In the genomic region with DNA sequence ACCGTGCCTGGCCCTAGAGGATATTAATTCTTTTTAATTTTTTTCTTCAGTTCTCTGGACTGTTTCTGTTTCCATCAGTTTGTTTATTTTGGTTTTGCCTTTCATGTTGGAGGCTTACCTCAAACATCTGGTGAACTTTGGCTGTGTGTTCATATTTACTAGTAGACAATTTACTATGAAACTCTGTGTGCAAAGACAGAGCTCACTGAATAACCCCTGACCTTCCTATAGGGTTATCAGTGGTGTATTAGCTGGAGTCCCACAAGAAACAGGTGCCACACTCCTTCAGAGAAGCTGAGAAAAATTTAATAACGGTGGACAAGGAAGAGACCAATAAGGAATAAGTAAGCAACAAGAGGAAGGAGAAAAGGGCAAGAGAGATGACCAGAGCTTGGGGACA, we compare ENCODE assay signal across 1 cellular context.
TF ChIP-seq lines count a peak whose summit lies in the region.

No MANE protein-coding gene starts in this region.

TF ChIP-seq in HepG2, 621 proteins besides CTCF, POLR2A, EP300 and RAD21 (continued from another document):
- TF ChIP-seq, protein P1, sequence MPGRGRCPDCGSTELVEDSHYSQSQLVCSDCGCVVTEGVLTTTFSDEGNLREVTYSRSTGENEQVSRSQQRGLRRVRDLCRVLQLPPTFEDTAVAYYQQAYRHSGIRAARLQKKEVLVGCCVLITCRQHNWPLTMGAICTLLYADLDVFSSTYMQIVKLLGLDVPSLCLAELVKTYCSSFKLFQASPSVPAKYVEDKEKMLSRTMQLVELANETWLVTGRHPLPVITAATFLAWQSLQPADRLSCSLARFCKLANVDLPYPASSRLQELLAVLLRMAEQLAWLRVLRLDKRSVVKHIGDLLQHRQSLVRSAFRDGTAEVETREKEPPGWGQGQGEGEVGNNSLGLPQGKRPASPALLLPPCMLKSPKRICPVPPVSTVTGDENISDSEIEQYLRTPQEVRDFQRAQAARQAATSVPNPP (CRISPR knock-in tag; IDR thresholded peaks at IDR 0.05) = peak; percentile 72; the same call in 1 of the 2 replicates
- TF ChIP-seq ZFP36L2 (CRISPR knock-in tag; IDR thresholded peaks at IDR 0.05) = no peak
- TF ChIP-seq PLRG1 (conservative IDR thresholded peaks at IDR 0.05) = no peak
- TF ChIP-seq ZNF12 (CRISPR knock-in tag; IDR thresholded peaks at IDR 0.05) = no peak
- no peak for TF ChIP-seq MNT (IDR thresholded peaks at IDR 0.05)
- TF ChIP-seq ZNF83 (CRISPR knock-in tag; IDR thresholded peaks at IDR 0.05; ENCODE audit: borderline replicate concordance) = no peak
- no peak for TF ChIP-seq KAT7 (CRISPR knock-in tag; IDR thresholded peaks at IDR 0.05; ENCODE audit: borderline replicate concordance)
- no peak for TF ChIP-seq PAF1 (CRISPR knock-in tag; IDR thresholded peaks at IDR 0.05)
- TF ChIP-seq ZNF17 (CRISPR knock-in tag; IDR thresholded peaks at IDR 0.05) = no peak
- no peak for TF ChIP-seq ZNF276 (CRISPR knock-in tag; IDR thresholded peaks at IDR 0.05; ENCODE audit: low read depth)
- TF ChIP-seq ZNF609 (CRISPR knock-in tag; IDR thresholded peaks at IDR 0.05; ENCODE audit: borderline replicate concordance) = peak; percentile 94
- TF ChIP-seq E2F2 (CRISPR knock-in tag; IDR thresholded peaks at IDR 0.05; ENCODE audit: borderline replicate concordance) = no peak
- no peak for TF ChIP-seq ZNF644 (CRISPR knock-in tag; IDR thresholded peaks at IDR 0.05; ENCODE audit: low read depth)
- TF ChIP-seq CC2D1A (CRISPR knock-in tag; IDR thresholded peaks at IDR 0.05) = no peak
- peak; percentile 26; the same call in 1 of the 2 replicates for TF ChIP-seq GMEB1 (CRISPR knock-in tag; IDR thresholded peaks at IDR 0.05; ENCODE audit: borderline replicate concordance)
- TF ChIP-seq ZNF30 (CRISPR knock-in tag; IDR thresholded peaks at IDR 0.05) = no peak
- TF ChIP-seq ZNF343 (CRISPR knock-in tag; IDR thresholded peaks at IDR 0.05) = no peak
- TF ChIP-seq GLMP (CRISPR knock-in tag; IDR thresholded peaks at IDR 0.05; ENCODE audit: borderline replicate concordance) = no peak
- TF ChIP-seq IRX3 (CRISPR knock-in tag; IDR thresholded peaks at IDR 0.05; ENCODE audit: borderline replicate concordance, low read depth) = no peak
- no peak for TF ChIP-seq ZNF761 (CRISPR knock-in tag; conservative IDR thresholded peaks at IDR 0.05)
- TF ChIP-seq RELA (CRISPR knock-in tag; IDR thresholded peaks at IDR 0.05) = no peak
- peak; percentile 35; the same call in 1 of the 2 replicates for TF ChIP-seq CBFB (CRISPR knock-in tag; IDR thresholded peaks at IDR 0.05)
- TF ChIP-seq ZNF737 (CRISPR knock-in tag; IDR thresholded peaks at IDR 0.05; ENCODE audit: borderline replicate concordance) = no peak
- TF ChIP-seq ATAD3A (CRISPR knock-in tag; IDR thresholded peaks at IDR 0.05) = no peak
- TF ChIP-seq ATM (IDR thresholded peaks at IDR 0.05; ENCODE audit: borderline replicate concordance) = no peak
- TF ChIP-seq ZNF772 (CRISPR knock-in tag; IDR thresholded peaks at IDR 0.05) = 0 out of 2 replicates have a peak, but pooled peaks have one; percentile 64
- TF ChIP-seq KAT8 (CRISPR knock-in tag; IDR thresholded peaks at IDR 0.05) = peak; percentile 37; the same call in 1 of the 2 replicates
